In genomic region chr12:124630791-124631313, GRCh38 we compare ENCODE assay signal across 1 cellular context.
TF ChIP-seq lines count a peak whose summit lies in the region.

No MANE protein-coding gene starts in this region.

TF ChIP-seq in GM12878, 131 proteins besides CTCF, POLR2A, EP300 and RAD21:
- TF ChIP-seq ASH2L (IDR thresholded peaks at IDR 0.05; ENCODE audit: borderline replicate concordance, low read depth) (no peak), YY1 (IDR thresholded peaks at IDR 0.05; ENCODE audit: low read depth, low read length) (0 out of 2 replicates have a peak, but pooled peaks have one; percentile 36)
